Comparison of ENCODE assay signal across 1 cellular context in genomic region chr16:86294535-86294934, GRCh38.
A peak's percentile ranks its signal among the peaks of the same experiment; 100 is the strongest.
TF ChIP-seq lines count a peak whose summit lies in the region.

No MANE protein-coding gene starts in this region.

TF ChIP-seq in IMR-90, 13 proteins besides CTCF, POLR2A, EP300 and RAD21:
- peak; percentile 80 for TF ChIP-seq RCOR1 (IDR thresholded peaks at IDR 0.05; ENCODE audit: insufficient replicate concordance, low read length)
- no peak for TF ChIP-seq RFX5 (IDR thresholded peaks at IDR 0.05; ENCODE audit: low read depth, low read length)
- TF ChIP-seq BHLHE40 (IDR thresholded peaks at IDR 0.05; ENCODE audit: low read depth, low read length) = peak; percentile 95
- peak; percentile 89 for TF ChIP-seq MAZ (IDR thresholded peaks at IDR 0.05; ENCODE audit: borderline replicate concordance, low read depth, low read length)
- TF ChIP-seq, protein P1, sequence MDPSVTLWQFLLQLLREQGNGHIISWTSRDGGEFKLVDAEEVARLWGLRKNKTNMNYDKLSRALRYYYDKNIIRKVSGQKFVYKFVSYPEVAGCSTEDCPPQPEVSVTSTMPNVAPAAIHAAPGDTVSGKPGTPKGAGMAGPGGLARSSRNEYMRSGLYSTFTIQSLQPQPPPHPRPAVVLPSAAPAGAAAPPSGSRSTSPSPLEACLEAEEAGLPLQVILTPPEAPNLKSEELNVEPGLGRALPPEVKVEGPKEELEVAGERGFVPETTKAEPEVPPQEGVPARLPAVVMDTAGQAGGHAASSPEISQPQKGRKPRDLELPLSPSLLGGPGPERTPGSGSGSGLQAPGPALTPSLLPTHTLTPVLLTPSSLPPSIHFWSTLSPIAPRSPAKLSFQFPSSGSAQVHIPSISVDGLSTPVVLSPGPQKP (IDR thresholded peaks at IDR 0.05; ENCODE audit: borderline replicate concordance, low read depth, low read length) = no peak
- 0 out of 2 replicates have a peak, but pooled peaks have one; percentile 33 for TF ChIP-seq MXI1 (IDR thresholded peaks at IDR 0.05; ENCODE audit: borderline replicate concordance, low read depth, low read length)
- TF ChIP-seq FOS (IDR thresholded peaks at IDR 0.05; ENCODE audit: low read depth, low read length) = peak; percentile 98
- TF ChIP-seq NFE2L2 (IDR thresholded peaks at IDR 0.05; ENCODE audit: low read depth, low read length) = peak; percentile 64
- TF ChIP-seq, protein P2, sequence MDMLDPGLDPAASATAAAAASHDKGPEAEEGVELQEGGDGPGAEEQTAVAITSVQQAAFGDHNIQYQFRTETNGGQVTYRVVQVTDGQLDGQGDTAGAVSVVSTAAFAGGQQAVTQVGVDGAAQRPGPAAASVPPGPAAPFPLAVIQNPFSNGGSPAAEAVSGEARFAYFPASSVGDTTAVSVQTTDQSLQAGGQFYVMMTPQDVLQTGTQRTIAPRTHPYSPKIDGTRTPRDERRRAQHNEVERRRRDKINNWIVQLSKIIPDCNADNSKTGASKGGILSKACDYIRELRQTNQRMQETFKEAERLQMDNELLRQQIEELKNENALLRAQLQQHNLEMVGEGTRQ (IDR thresholded peaks at IDR 0.05; ENCODE audit: low read depth, low read length) = peak; percentile 1; the same call in 1 of the 2 replicates
- TF ChIP-seq SMC3 (IDR thresholded peaks at IDR 0.05; ENCODE audit: low read depth, low read length) = peak; percentile 45
- no peak; the same call in 1 of the 2 replicates for TF ChIP-seq CHD1 (IDR thresholded peaks at IDR 0.05; ENCODE audit: low read depth, low read length)
- TF ChIP-seq CEBPB (IDR thresholded peaks at IDR 0.05; ENCODE audit: low read depth, low read length) = no peak
- 0 out of 2 replicates have a peak, but pooled peaks have one; percentile 17 for TF ChIP-seq MAFK (IDR thresholded peaks at IDR 0.05; ENCODE audit: low read depth, low read length)
